Comparison of ENCODE assay signal across 26 cellular contexts in the genomic region with DNA sequence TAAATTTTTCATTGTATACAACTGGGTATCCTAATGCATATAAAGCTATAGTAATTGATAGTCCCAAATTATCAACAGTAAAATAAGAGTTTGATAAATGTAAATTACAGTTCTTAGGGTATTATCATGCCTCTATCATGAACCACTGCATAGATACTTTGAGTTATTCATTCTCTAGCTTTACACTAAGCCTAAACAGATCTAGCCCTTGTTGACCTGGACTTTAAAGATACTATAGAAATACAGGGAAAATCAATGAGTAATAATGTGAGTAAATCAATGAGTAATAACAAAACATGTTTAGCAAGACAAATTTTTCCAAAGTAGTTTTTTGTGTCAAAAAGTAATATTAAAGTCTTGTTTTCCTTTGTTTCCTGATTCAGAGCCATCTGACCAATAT.
DNase-seq lines count a peak whose midpoint lies in the region; ATAC-seq, FAIRE-seq and TF ChIP-seq lines count a peak whose summit lies in the region.
"Had no signal": no experiment of that assay in that cellular context is flagged by ENCODE, and none has a peak within 500 bp of the region (broad histone marks: within the 10 kb centered on the region; RNA-seq: fewer than 3 reads in every experiment).

No MANE protein-coding gene starts in this region.

- no peak overlapping the region for H3K4me3 ChIP-seq in bronchial epithelial cell (ENCODE audit: low read depth, low read length)
- H3K4me3 ChIP-seq in Karpas-422 (ENCODE audit: low read length) = no peak overlapping the region
- H3K4me3 ChIP-seq: A549; BLaER1 treated with 17β-estradiol and CSF1 and Interleukin-3, amounts not matched to agents 10 nM and 100 nM; HAP-1 had no signal

- H4K20me1 ChIP-seq in Karpas-422 (ENCODE audit: insufficient read depth, low read depth, low read length) = no peaks in the 10 kb centered on the region
- H4K20me1 ChIP-seq: BLaER1 treated with 17β-estradiol and CSF1 and Interleukin-3, amounts not matched to agents 10 nM and 100 nM had no signal

- peak overlapping the region; percentile 85 for H3K27ac Mint-ChIP-seq in activated CD4-positive, alpha-beta T cell treated with anti-CD3 and anti-CD28 coated beads, Interleukin-2, amount 10 ng/mL, durations not matched to agents 24 days and 14 days
- H3K27ac Mint-ChIP-seq in activated T-helper 1 cell treated with anti-CD3 and anti-CD28 coated beads, Interleukin-12 subunit alpha, Interleukin-12 subunit beta, Interleukin-2, Interleukin-4 antibody, amounts not matched to agents 30 ng/mL and 10 ng/mL and 1 ng/mL, durations not matched to agents 14 hours and 24 hours and 36 hours = peak overlapping the region; percentile 44
- H3K27ac Mint-ChIP-seq: CD14-positive monocyte; CD4-positive, alpha-beta T cell; CD8-positive, alpha-beta memory T cell; HFFc6 had no signal

- no peak overlapping the region for H3K4me3 Mint-ChIP-seq in activated CD4-positive, alpha-beta T cell treated with anti-CD3 and anti-CD28 coated beads, Interleukin-2, amount 10 ng/mL, durations not matched to agents 24 days and 14 days
- H3K4me3 Mint-ChIP-seq in activated T-helper 1 cell treated with anti-CD3 and anti-CD28 coated beads, Interleukin-12 subunit alpha, Interleukin-12 subunit beta, Interleukin-2, Interleukin-4 antibody, amounts not matched to agents 30 ng/mL and 10 ng/mL and 1 ng/mL, durations not matched to agents 14 hours and 24 hours and 36 hours = no peak overlapping the region
- H3K4me3 Mint-ChIP-seq: CD14-positive monocyte; CD4-positive, alpha-beta T cell; CD8-positive, alpha-beta memory T cell; HFFc6 had no signal

- H3K9me3 Mint-ChIP-seq in activated CD4-positive, alpha-beta T cell treated with anti-CD3 and anti-CD28 coated beads, Interleukin-2, amount 10 ng/mL, durations not matched to agents 24 days and 14 days = peaks cover 7% of the 10 kb centered on the region
- H3K9me3 Mint-ChIP-seq in activated T-helper 1 cell treated with anti-CD3 and anti-CD28 coated beads, Interleukin-12 subunit alpha, Interleukin-12 subunit beta, Interleukin-2, Interleukin-4 antibody, amounts not matched to agents 30 ng/mL and 10 ng/mL and 1 ng/mL, durations not matched to agents 14 hours and 24 hours and 36 hours = no peaks in the 10 kb centered on the region
- H3K9me3 Mint-ChIP-seq: HFFc6 had no signal

- no peak for TF ChIP-seq CTCF in bronchial epithelial cell (IDR thresholded peaks at IDR 0.05; ENCODE audit: insufficient read depth, low read length, severe bottlenecking)

- H3K36me3 Mint-ChIP-seq in activated CD4-positive, alpha-beta T cell treated with anti-CD3 and anti-CD28 coated beads, Interleukin-2, amount 10 ng/mL, durations not matched to agents 24 days and 14 days (ENCODE audit: low read depth) = peaks cover 20% of the 10 kb centered on the region
- H3K36me3 Mint-ChIP-seq in activated T-helper 1 cell treated with anti-CD3 and anti-CD28 coated beads, Interleukin-12 subunit alpha, Interleukin-12 subunit beta, Interleukin-2, Interleukin-4 antibody, amounts not matched to agents 30 ng/mL and 10 ng/mL and 1 ng/mL, durations not matched to agents 14 hours and 24 hours and 36 hours (ENCODE audit: low read depth) = peaks cover 14% of the 10 kb centered on the region

- H3K27me3 ChIP-seq in bronchial epithelial cell (ENCODE audit: control insufficient read depth, insufficient read depth, low read length) (no peaks in the 10 kb centered on the region), Karpas-422 (ENCODE audit: low read length) (no peaks in the 10 kb centered on the region)
- H3K27me3 ChIP-seq: BE2C; BLaER1 treated with 17β-estradiol and CSF1 and Interleukin-3, amounts not matched to agents 10 nM and 100 nM had no signal

- H3K4me2 ChIP-seq in Karpas-422 (ENCODE audit: low read depth, low read length, poor library complexity, severe bottlenecking) = no peak overlapping the region
- H3K4me2 ChIP-seq: A549; BLaER1 treated with 17β-estradiol and CSF1 and Interleukin-3, amounts not matched to agents 10 nM and 100 nM had no signal

- ATAC-seq in HG02798 (IDR thresholded peaks at IDR 0.05; ENCODE audit: poor library complexity, unreplicated experiment) = no peak
- ATAC-seq: A549 had no signal

- peaks cover 18% of the 10 kb centered on the region for H3K4me1 Mint-ChIP-seq in activated CD4-positive, alpha-beta T cell treated with anti-CD3 and anti-CD28 coated beads, Interleukin-2, amount 10 ng/mL, durations not matched to agents 24 days and 14 days
- H3K4me1 Mint-ChIP-seq in activated T-helper 1 cell treated with anti-CD3 and anti-CD28 coated beads, Interleukin-12 subunit alpha, Interleukin-12 subunit beta, Interleukin-2, Interleukin-4 antibody, amounts not matched to agents 30 ng/mL and 10 ng/mL and 1 ng/mL, durations not matched to agents 14 hours and 24 hours and 36 hours (ENCODE audit: low read depth) = peaks cover 35% of the 10 kb centered on the region
- H3K4me1 Mint-ChIP-seq: CD14-positive monocyte had no signal

- intact Hi-C loops in activated CD4-positive, alpha-beta T cell treated with anti-CD3 and anti-CD28 coated beads, Interleukin-2, amount 10 ng/mL, durations not matched to agents 24 days and 14 days (cut with micrococcal nuclease) = loop anchor here (1.0 to 10.0 kb wide), 2 partner anchors 104 to 423 kb away; no protein-coding TSS in a partner anchor
- intact Hi-C loops in activated T-helper 1 cell treated with anti-CD3 and anti-CD28 coated beads, Interleukin-12 subunit alpha, Interleukin-12 subunit beta, Interleukin-2, Interleukin-4 antibody, amounts not matched to agents 30 ng/mL and 10 ng/mL and 1 ng/mL, durations not matched to agents 14 hours and 24 hours and 36 hours (cut with micrococcal nuclease) = loop anchor here (1.0 to 2.0 kb wide), 3 partner anchors 24 to 229 kb away; partner anchors contain the start of gene SCFD2

- no peaks in the 10 kb centered on the region for H3K36me3 ChIP-seq in bronchial epithelial cell (ENCODE audit: control insufficient read depth, insufficient read depth, low read length)
- no peaks in the 10 kb centered on the region for H3K36me3 ChIP-seq in Karpas-422 (ENCODE audit: insufficient read depth, low read length)
- H3K36me3 ChIP-seq: BE2C, HAP-1 had no signal

- FAIRE-seq in bronchial epithelial cell (lab: Jason Lieb, UNC) = no peak
- FAIRE-seq: A549, D721Med, GM12892, H54 had no signal

- H3K27ac ChIP-seq in Karpas-422 (ENCODE audit: low read length) = no peak overlapping the region
- H3K27ac ChIP-seq: A549; BLaER1 treated with 17β-estradiol and CSF1 and Interleukin-3, amounts not matched to agents 10 nM and 100 nM had no signal

- no peak for DNase-seq in activated CD4-positive, alpha-beta T cell treated with anti-CD3 and anti-CD28 coated beads, Interleukin-2, amount 10 ng/mL, durations not matched to agents 24 days and 14 days
- DNase-seq in activated CD4-positive, alpha-beta T cell treated with anti-CD3 and anti-CD28 coated beads, Interleukin-2, amount 50 U/mL, for 48 hours = no peak
- no peak for DNase-seq in activated T-helper 1 cell treated with anti-CD3 and anti-CD28 coated beads, Interleukin-12 subunit alpha, Interleukin-12 subunit beta, Interleukin-2, Interleukin-4 antibody, amounts not matched to agents 30 ng/mL and 10 ng/mL and 1 ng/mL, durations not matched to agents 14 hours and 24 hours and 36 hours (ENCODE audit: low spot score)
- DNase-seq in bronchial epithelial cell (ENCODE audit: low read depth) (peak; percentile 37), Karpas-422 (no peak)
- no peak for DNase-seq in activated effector memory CD4-positive, alpha-beta T cell treated with anti-CD3 and anti-CD28 coated beads, Interleukin-2, amount 50 U/mL, for 16 hours
- DNase-seq: 8988T; ACHN; AML-193; BE2C; CD4-positive, alpha-beta T cell; CD8-positive, alpha-beta memory T cell; DMS 273 treated with DMSO at 0.1 percent for 48 hours; DMS79; EL; GF-D8; GOT3; HFFc6 had no signal

- H3K4me1 ChIP-seq in Karpas-422 (ENCODE audit: low read length) = no peaks in the 10 kb centered on the region
- H3K4me1 ChIP-seq: A549; BE2C; BLaER1 treated with 17β-estradiol and CSF1 and Interleukin-3, amounts not matched to agents 10 nM and 100 nM had no signal

- H3K9me2 ChIP-seq in Karpas-422 (replicated peaks; ENCODE audit: insufficient read depth, low read length) = no peaks in the 10 kb centered on the region

- peaks cover 3% of the 10 kb centered on the region; the same call in 1 of the 2 replicates for H3K79me2 ChIP-seq in Karpas-422 (ENCODE audit: low read length)

- H2AFZ ChIP-seq in Karpas-422 (ENCODE audit: low read length) = no peak overlapping the region

- H3K9me3 ChIP-seq in Karpas-422 (ENCODE audit: low read length) = no peaks in the 10 kb centered on the region
- H3K9me3 ChIP-seq: A549, BE2C, HAP-1 had no signal

- H3K27me3 Mint-ChIP-seq in activated CD4-positive, alpha-beta T cell treated with anti-CD3 and anti-CD28 coated beads, Interleukin-2, amount 10 ng/mL, durations not matched to agents 24 days and 14 days = no peaks in the 10 kb centered on the region
- H3K27me3 Mint-ChIP-seq in activated T-helper 1 cell treated with anti-CD3 and anti-CD28 coated beads, Interleukin-12 subunit alpha, Interleukin-12 subunit beta, Interleukin-2, Interleukin-4 antibody, amounts not matched to agents 30 ng/mL and 10 ng/mL and 1 ng/mL, durations not matched to agents 14 hours and 24 hours and 36 hours (ENCODE audit: insufficient read depth) = no peaks in the 10 kb centered on the region
- H3K27me3 Mint-ChIP-seq: CD4-positive, alpha-beta T cell; CD8-positive, alpha-beta memory T cell had no signal

- no peak overlapping the region for H3K9ac ChIP-seq in Karpas-422 (ENCODE audit: low read length)
- H3K9ac ChIP-seq: BLaER1 treated with 17β-estradiol and CSF1 and Interleukin-3, amounts not matched to agents 10 nM and 100 nM had no signal
